18 cellular contexts compared by ENCODE assay signal in genomic region chr5:2303391-2304100, GRCh38.
"Had no signal": no experiment of that assay in that cellular context is flagged by ENCODE, and none has a peak within 500 bp of the region (broad histone marks: within the 10 kb centered on the region; RNA-seq: fewer than 3 reads in every experiment).

No MANE protein-coding gene starts in this region.

- DNase-seq: activated CD4-positive, alpha-beta memory T cell treated with anti-CD3 and anti-CD28 coated beads for 36 hours; activated CD4-positive, alpha-beta T cell treated with anti-CD3 and anti-CD28 coated beads for 36 hours; activated T-cell treated with anti-CD3 and anti-CD28 coated beads for 4 hours; dermis blood vessel endothelial cell; hypothalamus; kidney; left ventricle myocardium superior; sigmoid colon; stimulated activated CD4-positive, alpha-beta T cell treated with anti-CD3 and anti-CD28 coated beads, Interleukin-4, amount 100 ng/mL, for 24 hours; stomach; T-helper 2 cell; trophoblast cell had no signal

- H3K27ac Mint-ChIP-seq: activated CD4-positive, alpha-beta memory T cell treated with anti-CD3 and anti-CD28 coated beads for 36 hours; activated CD4-positive, alpha-beta T cell treated with anti-CD3 and anti-CD28 coated beads for 36 hours; activated naive CD8-positive, alpha-beta T cell; stimulated activated effector memory CD8-positive, alpha-beta T cell treated with anti-CD3 and anti-CD28 coated beads, Interleukin-12 subunit alpha, Interleukin-12 subunit beta, amount 100 ng/mL, for 72 hours; WTC11 had no signal

- H3K9me3 ChIP-seq: sigmoid colon, stomach had no signal

- H3K27ac ChIP-seq: cardiac muscle cell, epithelial cell of prostate, parathyroid adenoma, sigmoid colon, stomach had no signal

- H3K4me1 Mint-ChIP-seq: activated CD4-positive, alpha-beta T cell treated with anti-CD3 and anti-CD28 coated beads for 36 hours; stimulated activated effector memory CD8-positive, alpha-beta T cell treated with anti-CD3 and anti-CD28 coated beads, Interleukin-12 subunit alpha, Interleukin-12 subunit beta, amount 100 ng/mL, for 72 hours had no signal

- H3K4me3 ChIP-seq: cardiac muscle cell, sigmoid colon, stomach had no signal

- H3K4me3 Mint-ChIP-seq: activated CD4-positive, alpha-beta memory T cell treated with anti-CD3 and anti-CD28 coated beads for 36 hours; activated CD4-positive, alpha-beta T cell treated with anti-CD3 and anti-CD28 coated beads for 36 hours; activated naive CD8-positive, alpha-beta T cell; stimulated activated effector memory CD8-positive, alpha-beta T cell treated with anti-CD3 and anti-CD28 coated beads, Interleukin-12 subunit alpha, Interleukin-12 subunit beta, amount 100 ng/mL, for 72 hours; WTC11 had no signal

- H3K4me1 ChIP-seq: parathyroid adenoma, sigmoid colon, stomach had no signal

- H3K79me2 ChIP-seq: parathyroid adenoma had no signal

- H3K36me3 Mint-ChIP-seq: activated CD4-positive, alpha-beta memory T cell treated with anti-CD3 and anti-CD28 coated beads for 36 hours; activated naive CD8-positive, alpha-beta T cell; stimulated activated effector memory CD8-positive, alpha-beta T cell treated with anti-CD3 and anti-CD28 coated beads, Interleukin-12 subunit alpha, Interleukin-12 subunit beta, amount 100 ng/mL, for 72 hours; WTC11 had no signal

- H2AFZ ChIP-seq: parathyroid adenoma had no signal

- H3K27me3 Mint-ChIP-seq: activated CD4-positive, alpha-beta memory T cell treated with anti-CD3 and anti-CD28 coated beads for 36 hours had no signal

- H3K36me3 ChIP-seq: cardiac muscle cell, sigmoid colon, stomach had no signal

- H3K27me3 ChIP-seq: cardiac muscle cell, sigmoid colon had no signal

- H3K9ac ChIP-seq: parathyroid adenoma had no signal

- H3K9me3 Mint-ChIP-seq: activated CD4-positive, alpha-beta memory T cell treated with anti-CD3 and anti-CD28 coated beads for 36 hours; stimulated activated effector memory CD8-positive, alpha-beta T cell treated with anti-CD3 and anti-CD28 coated beads, Interleukin-12 subunit alpha, Interleukin-12 subunit beta, amount 100 ng/mL, for 72 hours; WTC11 had no signal

- ATAC-seq: activated CD4-positive, alpha-beta T cell treated with anti-CD3 and anti-CD28 coated beads for 36 hours; left ventricle myocardium superior; stimulated activated effector memory CD8-positive, alpha-beta T cell treated with anti-CD3 and anti-CD28 coated beads, Interleukin-12 subunit alpha, Interleukin-12 subunit beta, amount 100 ng/mL, for 72 hours; WTC11 had no signal
